Comparison of ENCODE assay signal across 1 cellular context in genomic region chr6:161226005-161226964, GRCh38.
TF ChIP-seq lines count a peak whose summit lies in the region.

No MANE protein-coding gene starts in this region.

TF ChIP-seq in K562, 482 proteins besides CTCF, POLR2A, EP300 and RAD21 (continued from another document and continues in another):
- TF ChIP-seq ZNF280B (CRISPR knock-in tag; IDR thresholded peaks at IDR 0.05) (no peak), MEF2A (IDR thresholded peaks at IDR 0.05; ENCODE audit: control insufficient read depth, low read depth, low read length) (no peak), GATAD2A (IDR thresholded peaks at IDR 0.05) (peak; percentile 71; the same call in 1 of the 2 replicates), ILF3 (IDR thresholded peaks at IDR 0.05; ENCODE audit: borderline replicate concordance) (no peak), HOXB6 (CRISPR knock-in tag; IDR thresholded peaks at IDR 0.05; ENCODE audit: borderline replicate concordance) (no peak), ZNF224 (CRISPR knock-in tag; IDR thresholded peaks at IDR 0.05) (no peak), RBM15 (IDR thresholded peaks at IDR 0.05; ENCODE audit: insufficient read depth, low read length) (no peak), AFF4 (CRISPR knock-in tag; IDR thresholded peaks at IDR 0.05) (no peak), BMI1 (IDR thresholded peaks at IDR 0.05; ENCODE audit: low read length) (no peak), DMBX1 (CRISPR knock-in tag; IDR thresholded peaks at IDR 0.05; ENCODE audit: borderline replicate concordance) (peak; percentile 28; the same call in 1 of the 2 replicates), CXXC5 (CRISPR knock-in tag; IDR thresholded peaks at IDR 0.05) (no peak; the same call in 1 of the 2 replicates), ZKSCAN3 (CRISPR knock-in tag; IDR thresholded peaks at IDR 0.05) (no peak), ZBTB43 (CRISPR knock-in tag; IDR thresholded peaks at IDR 0.05) (no peak), ZNF830 (CRISPR knock-in tag; IDR thresholded peaks at IDR 0.05) (no peak), PYGO2 (tag; IDR thresholded peaks at IDR 0.05) (no peak), U2AF2 (optimal IDR thresholded peaks at IDR 0.05; ENCODE audit: low read depth, low read length) (no peak), THRAP3 (IDR thresholded peaks at IDR 0.05; ENCODE audit: borderline replicate concordance) (no peak), SRSF3 (IDR thresholded peaks at IDR 0.05; ENCODE audit: insufficient read depth, low read length) (no peak), NBN (IDR thresholded peaks at IDR 0.05; ENCODE audit: low read depth) (peak; percentile 54; the same call in 1 of the 2 replicates), ZBTB34 (CRISPR knock-in tag; IDR thresholded peaks at IDR 0.05) (no peak), POLR2AphosphoS5 (IDR thresholded peaks at IDR 0.05; ENCODE audit: control insufficient read depth, insufficient read depth, low read depth, low read length) (peak; percentile 76), TAF9B (IDR thresholded peaks at IDR 0.05; ENCODE audit: partially characterized antibody) (no peak), ZNF318 (IDR thresholded peaks at IDR 0.05; ENCODE audit: borderline replicate concordance in 1 of 2, low read depth in 1 of 2) (no peak), STAT5A (IDR thresholded peaks at IDR 0.05; ENCODE audit: borderline replicate concordance, low read length) (peak; percentile 62), CREB5 (CRISPR knock-in tag; IDR thresholded peaks at IDR 0.05) (no peak), EGR1 (conservative IDR thresholded peaks at IDR 0.05) (no peak), HMG20A (CRISPR knock-in tag; conservative IDR thresholded peaks at IDR 0.05) (0 out of 2 replicates have a peak, but pooled peaks have one; percentile 43), FOXM1 (IDR thresholded peaks at IDR 0.05; ENCODE audit: low read depth) (no peak; the same call in 1 of the 2 replicates), FOXM1 (CRISPR knock-in tag; IDR thresholded peaks at IDR 0.05; ENCODE audit: low read depth) (no peak), FOXO4 (CRISPR knock-in tag; IDR thresholded peaks at IDR 0.05) (no peak), HNRNPK (IDR thresholded peaks at IDR 0.05; ENCODE audit: low read depth, low read length, poor library complexity, severe bottlenecking) (no peak), YY1 (IDR thresholded peaks at IDR 0.05; ENCODE audit: borderline replicate concordance in 1 of 3, control insufficient read depth in 1 of 3, extremely low read depth in 1 of 3, insufficient read depth in 3 of 3, insufficient read length in 1 of 3, insufficient replicate concordance in 2 of 3, low read depth in 1 of 3, low read length in 2 of 3) (peak in 2 of 3 experiments; percentile 69 to 85), SLC30A9 (CRISPR knock-in tag; IDR thresholded peaks at IDR 0.05) (no peak), MTA1 (IDR thresholded peaks at IDR 0.05; ENCODE audit: borderline replicate concordance) (peak; percentile 23; the same call in 1 of the 2 replicates), ZNF232 (CRISPR knock-in tag; IDR thresholded peaks at IDR 0.05) (no peak), NFRKB (IDR thresholded peaks at IDR 0.05; ENCODE audit: low read depth) (peak; percentile 46), ZNF696 (CRISPR knock-in tag; conservative IDR thresholded peaks at IDR 0.05) (no peak), XRCC3 (IDR thresholded peaks at IDR 0.05) (no peak), SRF (CRISPR knock-in tag; IDR thresholded peaks at IDR 0.05) (peak in 1 of 2 experiments; percentile 51; a peak in 1 of 4 replicates)
